12 cellular contexts compared by ENCODE assay signal in the genomic region with DNA sequence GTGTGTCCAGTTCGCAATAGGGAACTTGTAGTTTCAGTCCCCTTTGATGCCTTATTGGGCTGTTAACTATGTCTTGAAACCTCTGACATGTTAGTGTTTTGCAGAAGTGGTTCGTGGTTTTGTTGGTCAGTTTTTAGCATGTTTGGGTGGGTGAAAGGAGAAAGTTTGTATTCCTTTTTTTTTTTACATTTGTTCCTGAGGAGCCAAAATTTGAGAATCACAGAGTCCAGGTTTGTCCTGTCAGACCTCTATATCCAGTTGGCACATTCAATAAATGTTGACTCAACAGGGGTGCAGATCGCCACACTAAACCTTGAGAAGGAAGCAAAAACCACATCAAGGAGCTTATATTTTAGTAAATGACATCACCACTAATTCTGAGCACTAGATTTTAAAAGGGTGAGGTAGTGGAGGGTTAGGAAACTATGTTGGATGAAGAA. TPM values are rescaled to one million over a fixed set of nuclear protein-coding genes. Genes with fewer than 3 reads are reported as not detected.
DNase-seq lines count a peak whose midpoint lies in the region; ATAC-seq and TF ChIP-seq lines count a peak whose summit lies in the region.
"Had no signal": no experiment of that assay in that cellular context is flagged by ENCODE, and none has a peak within 500 bp of the region (broad histone marks: within the 10 kb centered on the region; RNA-seq: fewer than 3 reads in every experiment).

No MANE protein-coding gene starts in this region.

- CTCF ChIA-PET in HEK293 (lab: Yijun Ruan, JAX) = interaction anchor here (0.6 kb wide), 2 partner anchors 232 to 296 kb away, joined by 4 read pairs; no protein-coding TSS in a partner anchor

- POLR2A ChIA-PET in HEK293 (lab: Yijun Ruan, JAX) = no interaction called here

- intact Hi-C loops in testis (cut with DNase I; ENCODE audit: low total_unique reads) = no loop called here

- TF ChIP-seq POLR2A in testis (IDR thresholded peaks at IDR 0.05) = no peak

- DNase-seq in NAMALWA (ENCODE audit: low spot score) = peak; percentile 21
- DNase-seq in iris pigment epithelial cell (ENCODE audit: low read depth) = peak; percentile 35
- DNase-seq in stimulated activated CD4-positive, alpha-beta T cell treated with anti-CD3 and anti-CD28 coated beads, Interleukin-1b, Interleukin-23, amount 100 ng/mL, for 48 hours = no peak
- no peak for DNase-seq in NCI-H128 (lab: John Stamatoyannopoulos, UW; ENCODE audit: unreplicated experiment)
- DNase-seq in testis = no peak
- DNase-seq: Calu3; effector CD4-positive, alpha-beta T cell; NCI-H510A had no signal

- H3K27ac ChIP-seq in HEK293 (ENCODE audit: extremely low read depth, low read depth, low read length) (no peak overlapping the region), testis (no peak overlapping the region)
- H3K27ac ChIP-seq: neutrophil had no signal

- WGBS in testis, 2 donors = 75 to 84% methylated on average over 3 of the region's 3 CpGs

- TF ChIP-seq CTCF in HEK293 (tag by site-specific recombination; IDR thresholded peaks at IDR 0.05) (no peak), testis (IDR thresholded peaks at IDR 0.05) (no peak)

- ATAC-seq in GM18858 (IDR thresholded peaks at IDR 0.05; ENCODE audit: unreplicated experiment) (peak; percentile 69), HG03469 (IDR thresholded peaks at IDR 0.05; ENCODE audit: unreplicated experiment) (no peak)

- H3K27me3 ChIP-seq in testis = no peaks in the 10 kb centered on the region
- H3K27me3 ChIP-seq: neutrophil had no signal

- H3K4me1 ChIP-seq in HEK293 (ENCODE audit: control insufficient read depth, insufficient read depth, low read length) (no peaks in the 10 kb centered on the region; the same call in 1 of the 2 replicates), testis (no peaks in the 10 kb centered on the region)

- H3K4me3 ChIP-seq in HEK293 (ENCODE audit: low read depth, low read length) = no peak overlapping the region
- no peak overlapping the region for H3K4me3 ChIP-seq in testis

- no peaks in the 10 kb centered on the region for H3K9me3 ChIP-seq in HEK293 (ENCODE audit: control insufficient read depth, insufficient read depth, low read depth, low read length)
- H3K9me3 ChIP-seq in testis = no peaks in the 10 kb centered on the region
- H3K9me3 ChIP-seq: neutrophil had no signal

- H3K36me3 ChIP-seq in HEK293 (ENCODE audit: control insufficient read depth in 2 of 2, insufficient read depth in 1 of 2, low read length in 2 of 2) = peaks cover 13% of the 10 kb centered on the region in 2 experiments
- H3K36me3 ChIP-seq in testis (ENCODE audit: low read depth, missing control alignments) = no peaks in the 10 kb centered on the region
- H3K36me3 ChIP-seq: neutrophil had no signal

TF ChIP-seq in HEK293, 187 proteins besides CTCF, POLR2A, EP300 and RAD21 (continues in another document):
- TF ChIP-seq FEZF1 (tag by site-specific recombination; IDR thresholded peaks at IDR 0.05) (no peak), ZNF600 (tag by site-specific recombination; IDR thresholded peaks at IDR 0.05) (peak; percentile 67; the same call in 1 of the 2 replicates), ZNF629 (tag by site-specific recombination; IDR thresholded peaks at IDR 0.05) (peak; percentile 71), SP3 (tag by site-specific recombination; IDR thresholded peaks at IDR 0.05) (no peak), ZNF211 (tag by site-specific recombination; IDR thresholded peaks at IDR 0.05; ENCODE audit: low read depth) (no peak), ZFHX2 (tag by site-specific recombination; conservative IDR thresholded peaks at IDR 0.05) (no peak), BCL11A (tag by site-specific recombination; IDR thresholded peaks at IDR 0.05; ENCODE audit: low read depth) (no peak), ZNF660 (tag by site-specific recombination; IDR thresholded peaks at IDR 0.05) (no peak), ZXDB (tag by site-specific recombination; IDR thresholded peaks at IDR 0.05) (no peak), ZNF24 (tag by site-specific recombination; IDR thresholded peaks at IDR 0.05) (no peak), ZNF266 (tag by site-specific recombination; IDR thresholded peaks at IDR 0.05; ENCODE audit: low read depth) (no peak)
- TF ChIP-seq, protein P1, sequence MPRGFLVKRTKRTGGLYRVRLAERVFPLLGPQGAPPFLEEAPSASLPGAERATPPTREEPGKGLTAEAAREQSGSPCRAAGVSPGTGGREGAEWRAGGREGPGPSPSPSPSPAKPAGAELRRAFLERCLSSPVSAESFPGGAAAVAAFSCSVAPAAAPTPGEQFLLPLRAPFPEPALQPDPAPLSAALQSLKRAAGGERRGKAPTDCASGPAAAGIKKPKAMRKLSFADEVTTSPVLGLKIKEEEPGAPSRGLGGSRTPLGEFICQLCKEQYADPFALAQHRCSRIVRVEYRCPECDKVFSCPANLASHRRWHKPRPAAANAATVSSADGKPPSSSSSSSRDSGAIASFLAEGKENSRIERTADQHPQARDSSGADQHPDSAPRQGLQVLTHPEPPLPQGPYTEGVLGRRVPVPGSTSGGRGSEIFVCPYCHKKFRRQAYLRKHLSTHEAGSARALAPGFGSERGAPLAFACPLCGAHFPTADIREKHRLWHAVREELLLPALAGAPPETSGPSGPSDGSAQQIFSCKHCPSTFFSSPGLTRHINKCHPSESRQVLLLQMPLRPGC (tag by site-specific recombination; IDR thresholded peaks at IDR 0.05) = no peak
- TF ChIP-seq, protein P2, sequence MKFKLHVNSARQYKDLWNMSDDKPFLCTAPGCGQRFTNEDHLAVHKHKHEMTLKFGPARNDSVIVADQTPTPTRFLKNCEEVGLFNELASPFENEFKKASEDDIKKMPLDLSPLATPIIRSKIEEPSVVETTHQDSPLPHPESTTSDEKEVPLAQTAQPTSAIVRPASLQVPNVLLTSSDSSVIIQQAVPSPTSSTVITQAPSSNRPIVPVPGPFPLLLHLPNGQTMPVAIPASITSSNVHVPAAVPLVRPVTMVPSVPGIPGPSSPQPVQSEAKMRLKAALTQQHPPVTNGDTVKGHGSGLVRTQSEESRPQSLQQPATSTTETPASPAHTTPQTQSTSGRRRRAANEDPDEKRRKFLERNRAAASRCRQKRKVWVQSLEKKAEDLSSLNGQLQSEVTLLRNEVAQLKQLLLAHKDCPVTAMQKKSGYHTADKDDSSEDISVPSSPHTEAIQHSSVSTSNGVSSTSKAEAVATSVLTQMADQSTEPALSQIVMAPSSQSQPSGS (tag by site-specific recombination; IDR thresholded peaks at IDR 0.05; ENCODE audit: low read depth) = peak; percentile 90
- TF ChIP-seq, protein P3, sequence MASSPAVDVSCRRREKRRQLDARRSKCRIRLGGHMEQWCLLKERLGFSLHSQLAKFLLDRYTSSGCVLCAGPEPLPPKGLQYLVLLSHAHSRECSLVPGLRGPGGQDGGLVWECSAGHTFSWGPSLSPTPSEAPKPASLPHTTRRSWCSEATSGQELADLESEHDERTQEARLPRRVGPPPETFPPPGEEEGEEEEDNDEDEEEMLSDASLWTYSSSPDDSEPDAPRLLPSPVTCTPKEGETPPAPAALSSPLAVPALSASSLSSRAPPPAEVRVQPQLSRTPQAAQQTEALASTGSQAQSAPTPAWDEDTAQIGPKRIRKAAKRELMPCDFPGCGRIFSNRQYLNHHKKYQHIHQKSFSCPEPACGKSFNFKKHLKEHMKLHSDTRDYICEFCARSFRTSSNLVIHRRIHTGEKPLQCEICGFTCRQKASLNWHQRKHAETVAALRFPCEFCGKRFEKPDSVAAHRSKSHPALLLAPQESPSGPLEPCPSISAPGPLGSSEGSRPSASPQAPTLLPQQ (tag by site-specific recombination; IDR thresholded peaks at IDR 0.05) = peak; percentile 88
- TF ChIP-seq, protein P4, sequence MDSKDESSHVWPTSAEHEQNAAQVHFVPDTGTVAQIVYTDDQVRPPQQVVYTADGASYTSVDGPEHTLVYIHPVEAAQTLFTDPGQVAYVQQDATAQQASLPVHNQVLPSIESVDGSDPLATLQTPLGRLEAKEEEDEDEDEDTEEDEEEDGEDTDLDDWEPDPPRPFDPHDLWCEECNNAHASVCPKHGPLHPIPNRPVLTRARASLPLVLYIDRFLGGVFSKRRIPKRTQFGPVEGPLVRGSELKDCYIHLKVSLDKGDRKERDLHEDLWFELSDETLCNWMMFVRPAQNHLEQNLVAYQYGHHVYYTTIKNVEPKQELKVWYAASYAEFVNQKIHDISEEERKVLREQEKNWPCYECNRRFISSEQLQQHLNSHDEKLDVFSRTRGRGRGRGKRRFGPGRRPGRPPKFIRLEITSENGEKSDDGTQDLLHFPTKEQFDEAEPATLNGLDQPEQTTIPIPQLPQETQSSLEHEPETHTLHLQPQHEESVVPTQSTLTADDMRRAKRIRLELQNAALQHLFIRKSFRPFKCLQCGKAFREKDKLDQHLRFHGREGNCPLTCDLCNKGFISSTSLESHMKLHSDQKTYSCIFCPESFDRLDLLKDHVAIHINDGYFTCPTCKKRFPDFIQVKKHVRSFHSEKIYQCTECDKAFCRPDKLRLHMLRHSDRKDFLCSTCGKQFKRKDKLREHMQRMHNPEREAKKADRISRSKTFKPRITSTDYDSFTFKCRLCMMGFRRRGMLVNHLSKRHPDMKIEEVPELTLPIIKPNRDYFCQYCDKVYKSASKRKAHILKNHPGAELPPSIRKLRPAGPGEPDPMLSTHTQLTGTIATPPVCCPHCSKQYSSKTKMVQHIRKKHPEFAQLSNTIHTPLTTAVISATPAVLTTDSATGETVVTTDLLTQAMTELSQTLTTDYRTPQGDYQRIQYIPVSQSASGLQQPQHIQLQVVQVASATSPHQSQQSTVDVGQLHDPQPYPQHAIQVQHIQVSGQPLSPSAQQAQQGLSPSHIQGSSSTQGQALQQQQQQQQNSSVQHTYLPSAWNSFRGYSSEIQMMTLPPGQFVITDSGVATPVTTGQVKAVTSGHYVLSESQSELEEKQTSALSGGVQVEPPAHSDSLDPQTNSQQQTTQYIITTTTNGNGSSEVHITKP (tag by site-specific recombination; IDR thresholded peaks at IDR 0.05) = peak; percentile 81
- TF ChIP-seq, protein P5, sequence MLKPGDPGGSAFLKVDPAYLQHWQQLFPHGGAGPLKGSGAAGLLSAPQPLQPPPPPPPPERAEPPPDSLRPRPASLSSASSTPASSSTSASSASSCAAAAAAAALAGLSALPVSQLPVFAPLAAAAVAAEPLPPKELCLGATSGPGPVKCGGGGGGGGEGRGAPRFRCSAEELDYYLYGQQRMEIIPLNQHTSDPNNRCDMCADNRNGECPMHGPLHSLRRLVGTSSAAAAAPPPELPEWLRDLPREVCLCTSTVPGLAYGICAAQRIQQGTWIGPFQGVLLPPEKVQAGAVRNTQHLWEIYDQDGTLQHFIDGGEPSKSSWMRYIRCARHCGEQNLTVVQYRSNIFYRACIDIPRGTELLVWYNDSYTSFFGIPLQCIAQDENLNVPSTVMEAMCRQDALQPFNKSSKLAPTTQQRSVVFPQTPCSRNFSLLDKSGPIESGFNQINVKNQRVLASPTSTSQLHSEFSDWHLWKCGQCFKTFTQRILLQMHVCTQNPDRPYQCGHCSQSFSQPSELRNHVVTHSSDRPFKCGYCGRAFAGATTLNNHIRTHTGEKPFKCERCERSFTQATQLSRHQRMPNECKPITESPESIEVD (tag by site-specific recombination; IDR thresholded peaks at IDR 0.05) = no peak

RNA-seq across cellular contexts. Expression of a gene that starts 26.2 kb away (rescaled TPM):
- 1 to 10 TPM; 5.6 to 7.1 TPM for total RNA-seq in testis
- polyA plus RNA-seq in testis (ENCODE audit: insufficient read depth, low read depth, low replicate concordance) = 7.8 TPM

RNA-seq across cellular contexts. Expression of a gene that starts 47.8 kb away (rescaled TPM):
- not detected for total RNA-seq in testis
- not detected for polyA plus RNA-seq in testis (ENCODE audit: insufficient read depth, low read depth, low replicate concordance)
- total RNA-seq: Calu3 had no signal

Comparison
In these comparisons a context has a peak if more than half of its experiments do, and no peak if none do; other contexts are left out.
1. DNase-seq: peak in NAMALWA (single experiment) and iris pigment epithelial cell (single experiment); none in stimulated activated CD4-positive, alpha-beta T cell treated with anti-CD3 and anti-CD28 coated beads, Interleukin-1b, Interleukin-23, amount 100 ng/mL, for 48 hours (single experiment), NCI-H128 (single experiment) and testis (single experiment).